Comparison of ENCODE assay signal across 3 cellular contexts in the genomic region with DNA sequence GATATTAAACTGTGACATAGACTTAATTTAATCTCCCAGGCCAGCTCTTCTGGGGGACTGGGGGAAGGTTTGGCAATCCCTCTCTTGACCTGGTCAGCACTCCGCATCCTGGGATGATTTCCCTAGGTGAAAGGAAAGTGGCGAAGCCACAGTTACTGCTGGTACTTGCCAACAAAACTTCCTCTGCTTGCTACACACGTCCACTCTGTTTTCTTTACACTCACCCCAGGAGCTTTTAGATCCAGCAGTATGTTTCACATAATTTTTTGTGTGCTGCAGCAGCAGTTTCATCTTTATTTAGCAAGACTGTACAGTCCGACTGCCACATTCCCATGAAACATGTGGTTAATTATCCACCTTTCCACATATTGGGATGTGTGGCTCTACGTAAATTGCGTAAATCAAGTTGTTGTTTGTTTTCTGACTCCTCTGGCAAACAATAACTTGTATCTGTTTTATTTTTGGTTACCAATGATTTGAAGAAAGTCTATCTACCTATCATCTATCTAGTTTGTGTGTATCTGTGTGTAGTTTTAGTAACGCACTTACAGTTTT.
TF ChIP-seq lines count a peak whose summit lies in the region.

No MANE protein-coding gene starts in this region.

TF ChIP-seq in GM23338, 12 proteins besides CTCF, POLR2A, EP300 and RAD21 (continues in another document):
- TF ChIP-seq EZH2phosphoT487 (IDR thresholded peaks at IDR 0.05; ENCODE audit: unreplicated experiment) (no peak), NANOG (IDR thresholded peaks at IDR 0.05; ENCODE audit: borderline replicate concordance) (no peak), CREB1 (CRISPR knock-in tag; IDR thresholded peaks at IDR 0.05; ENCODE audit: low read depth) (no peak), REST (IDR thresholded peaks at IDR 0.05; ENCODE audit: unreplicated experiment) (no peak), ZNF114 (CRISPR knock-in tag; IDR thresholded peaks at IDR 0.05) (no peak), ETS1 (IDR thresholded peaks at IDR 0.05) (no peak)

TF ChIP-seq in K562, 482 proteins besides CTCF, POLR2A, EP300 and RAD21:
- peak; percentile 69 for TF ChIP-seq HNRNPLL (IDR thresholded peaks at IDR 0.05; ENCODE audit: low read depth, low read length, poor library complexity, severe bottlenecking)
- no peak for TF ChIP-seq BHLHE40 (IDR thresholded peaks at IDR 0.05; ENCODE audit: low read length)

TF ChIP-seq in HepG2, 621 proteins besides CTCF, POLR2A, EP300 and RAD21:
- peak; percentile 64 for TF ChIP-seq HNRNPLL (IDR thresholded peaks at IDR 0.05; ENCODE audit: low read depth, low read length, poor library complexity, severe bottlenecking)
- TF ChIP-seq KMT2A (CRISPR knock-in tag; IDR thresholded peaks at IDR 0.05): no peak
- peak; percentile 90 for TF ChIP-seq NAIF1 (CRISPR knock-in tag; IDR thresholded peaks at IDR 0.05; ENCODE audit: borderline replicate concordance)
